18 cellular contexts compared by ENCODE assay signal in genomic region chr7:132149801-132150310, GRCh38.
DNase-seq lines count a peak whose midpoint lies in the region; FAIRE-seq and TF ChIP-seq lines count a peak whose summit lies in the region.
"Had no signal": no experiment of that assay in that cellular context is flagged by ENCODE, and none has a peak within 500 bp of the region (broad histone marks: within the 10 kb centered on the region; RNA-seq: fewer than 3 reads in every experiment).

No MANE protein-coding gene starts in this region.

- no peaks in the 10 kb centered on the region for H3K36me3 ChIP-seq in neural progenitor cell

- no peaks in the 10 kb centered on the region for H3K9me3 ChIP-seq in neural progenitor cell (ENCODE audit: low read depth)
- H3K9me3 ChIP-seq: A549 had no signal

- H3K27me3 ChIP-seq in neural progenitor cell = no peaks in the 10 kb centered on the region

- H3K27ac Mint-ChIP-seq in nephron progenitor cell = no peak overlapping the region
- H3K27ac Mint-ChIP-seq in neural progenitor cell = no peak overlapping the region
- H3K27ac Mint-ChIP-seq: CD14-positive monocyte; CD8-positive, alpha-beta T cell had no signal

- H3F3A ChIP-seq in neural progenitor cell (ENCODE audit: low read depth) = no peaks in the 10 kb centered on the region

- H2AFZ ChIP-seq in neural progenitor cell (replicated peaks) = no peak overlapping the region
- H2AFZ ChIP-seq: GM23248 had no signal

- H3K4me2 ChIP-seq in neural progenitor cell = no peak overlapping the region
- H3K4me2 ChIP-seq: A549 had no signal

- H3K27ac ChIP-seq in neural progenitor cell = no peak overlapping the region
- H3K27ac ChIP-seq: A549, GM23248, HL-60 had no signal

- no peaks in the 10 kb centered on the region for H4K20me1 ChIP-seq in neural progenitor cell (ENCODE audit: low read depth)

- no peak overlapping the region for H3K4me3 Mint-ChIP-seq in nephron progenitor cell
- H3K4me3 Mint-ChIP-seq in neural progenitor cell = no peak overlapping the region
- H3K4me3 Mint-ChIP-seq: CD14-positive monocyte; CD8-positive, alpha-beta T cell had no signal

- peaks cover 21% of the 10 kb centered on the region for H3K4me1 Mint-ChIP-seq in nephron progenitor cell
- peaks cover 12% of the 10 kb centered on the region for H3K4me1 Mint-ChIP-seq in neural progenitor cell
- H3K4me1 Mint-ChIP-seq: CD14-positive monocyte had no signal

- H3K27me3 Mint-ChIP-seq in nephron progenitor cell (ENCODE audit: low read depth, poor library complexity) (peaks cover 58% of the 10 kb centered on the region), neural progenitor cell (ENCODE audit: insufficient read depth, low read depth) (peaks cover 7% of the 10 kb centered on the region)

- peaks cover 5% of the 10 kb centered on the region for H3K9me3 Mint-ChIP-seq in nephron progenitor cell
- H3K9me3 Mint-ChIP-seq in neural progenitor cell = no peaks in the 10 kb centered on the region
- H3K9me3 Mint-ChIP-seq: CD8-positive, alpha-beta T cell had no signal

- H3K4me3 ChIP-seq in neural progenitor cell = no peak overlapping the region
- H3K4me3 ChIP-seq: A549, GM12878, GM23248 had no signal

- peak; percentile 59 for DNase-seq in D721Med (ENCODE audit: insufficient read length, low spot score)
- peak; percentile 80 for DNase-seq in NCI-H2171 treated with DMSO at 0.1 percent for 48 hours (lab: John Stamatoyannopoulos, UW)
- peak; percentile 81 for DNase-seq in SK-N-DZ (ENCODE audit: low spot score)
- peak; percentile 29 for DNase-seq in nephron progenitor cell
- no peak for DNase-seq in neural progenitor cell (ENCODE audit: low spot score)
- DNase-seq in NK-92 treated with Interleukin-12 subunit alpha and Interleukin-12 subunit beta, amount 100 ng/mL, for 24 hours (lab: John Stamatoyannopoulos, UW) = no peak
- no peak for DNase-seq in DMS53 treated with DMSO at 0.1 percent for 48 hours (lab: John Stamatoyannopoulos, UW; ENCODE audit: unreplicated experiment)
- DNase-seq: CD8-positive, alpha-beta T cell; COR-L47; DMS79; GM23248; IMR-90 had no signal

- TF ChIP-seq CTCF in D721Med (IDR thresholded peaks at IDR 0.05; ENCODE audit: insufficient read depth, missing control alignments) = no peak
- TF ChIP-seq CTCF in nephron progenitor cell (IDR thresholded peaks at IDR 0.05) = no peak
- TF ChIP-seq CTCF in neural progenitor cell (IDR thresholded peaks at IDR 0.05) = no peak

- H3K79me2 ChIP-seq in neural progenitor cell (ENCODE audit: low read depth) = no peaks in the 10 kb centered on the region

- peak; percentile 96 for FAIRE-seq in D721Med (lab: Jason Lieb, UNC)
- FAIRE-seq: A549, GM12878, GM18507, H54 had no signal

- H3K9ac ChIP-seq in neural progenitor cell = no peak overlapping the region
- H3K9ac ChIP-seq: GM23248 had no signal

- H3K4me1 ChIP-seq in neural progenitor cell = no peaks in the 10 kb centered on the region

- no peaks in the 10 kb centered on the region for H3K36me3 Mint-ChIP-seq in nephron progenitor cell (ENCODE audit: low read depth)
- no peaks in the 10 kb centered on the region for H3K36me3 Mint-ChIP-seq in neural progenitor cell
- H3K36me3 Mint-ChIP-seq: CD14-positive monocyte; CD8-positive, alpha-beta T cell had no signal

Comparison
In these comparisons a context has a peak if more than half of its experiments do, and no peak if none do; other contexts are left out.
1. DNase-seq: peak in D721Med (single experiment), NCI-H2171 treated with DMSO at 0.1 percent for 48 hours (single experiment), SK-N-DZ (single experiment) and nephron progenitor cell (single experiment); none in neural progenitor cell (single experiment), NK-92 treated with Interleukin-12 subunit alpha and Interleukin-12 subunit beta, amount 100 ng/mL, for 24 hours (single experiment) and DMS53 treated with DMSO at 0.1 percent for 48 hours (single experiment).